22 cellular contexts compared by ENCODE assay signal in the genomic region with DNA sequence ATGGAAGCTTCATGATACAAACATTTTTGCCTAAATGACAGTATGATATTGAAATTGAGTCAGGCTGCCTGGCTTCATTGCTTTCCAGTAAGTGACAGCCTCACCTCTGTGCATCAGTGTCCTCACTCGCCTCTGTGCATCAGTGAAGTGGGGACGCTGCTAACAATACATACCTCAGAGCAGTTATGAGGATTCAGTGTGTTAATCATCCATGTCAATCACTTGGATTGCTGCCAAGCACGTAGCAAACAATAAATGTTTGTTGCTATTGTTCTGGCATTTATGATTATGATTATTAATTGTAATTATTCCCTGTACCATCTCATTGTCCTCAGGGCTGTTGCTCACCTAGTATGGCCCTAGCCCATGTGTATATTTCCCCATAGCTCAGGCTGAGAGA. TPM values are rescaled to one million over a fixed set of nuclear protein-coding genes. Genes with fewer than 3 reads are reported as not detected.
DNase-seq lines count a peak whose midpoint lies in the region; ATAC-seq and TF ChIP-seq lines count a peak whose summit lies in the region.
"Had no signal": no experiment of that assay in that cellular context is flagged by ENCODE, and none has a peak within 500 bp of the region (broad histone marks: within the 10 kb centered on the region; RNA-seq: fewer than 3 reads in every experiment).

No MANE protein-coding gene starts in this region.

- H3K4me1 ChIP-seq in right cardiac atrium (ENCODE audit: control insufficient read depth, insufficient read depth, low read length) (peaks cover 11% of the 10 kb centered on the region), uterus (peaks cover 0 to 11% of the 10 kb centered on the region in 2 donors), mucosa of descending colon (ENCODE audit: low read depth) (peaks cover 7% of the 10 kb centered on the region)
- H3K4me1 ChIP-seq in effector memory CD4-positive, alpha-beta T cell (ENCODE audit: control insufficient read depth, insufficient read depth, low read length, poor library complexity, severe bottlenecking): peaks cover 3% of the 10 kb centered on the region
- H3K4me1 ChIP-seq: prostate gland had no signal

- peak overlapping the region; percentile 33 for H3K27ac Mint-ChIP-seq in glutamatergic neuron (ENCODE audit: unreplicated experiment)
- H3K27ac Mint-ChIP-seq: T-cell had no signal

- H3K9me3 Mint-ChIP-seq in glutamatergic neuron (ENCODE audit: unreplicated experiment): peaks cover 3% of the 10 kb centered on the region
- H3K9me3 Mint-ChIP-seq: naive B cell, T-cell had no signal

- no peaks in the 10 kb centered on the region for H3K9me3 ChIP-seq in right cardiac atrium (ENCODE audit: control insufficient read depth, low read length)
- no peaks in the 10 kb centered on the region for H3K9me3 ChIP-seq in uterus
- no peaks in the 10 kb centered on the region for H3K9me3 ChIP-seq in mucosa of descending colon
- no peaks in the 10 kb centered on the region for H3K9me3 ChIP-seq in effector memory CD4-positive, alpha-beta T cell (ENCODE audit: control insufficient read depth, low read length)
- H3K9me3 ChIP-seq: prostate gland, thoracic aorta had no signal

- intact Hi-C loops in right cardiac atrium (cut with DNase I): no loop called here
- intact Hi-C loops in cardiac septum (cut with DNase I): no loop called here
- intact Hi-C loops in uterus (cut with DNase I; ENCODE audit: low total_unique reads): no loop called here
- intact Hi-C loops in mucosa of descending colon (cut with DNase I, micrococcal nuclease): no loop called here

- no peak for TF ChIP-seq POLR2A in uterus (IDR thresholded peaks at IDR 0.05)

- H3K4me1 Mint-ChIP-seq in glutamatergic neuron (ENCODE audit: low read depth, unreplicated experiment): peaks cover 6% of the 10 kb centered on the region

- WGBS in right cardiac atrium: 44% methylated on average over 3 of the region's 3 CpGs

- ATAC-seq in right cardiac atrium (no peak), mucosa of descending colon (no peak)
- ATAC-seq: HCT116; left lobe of liver; stimulated activated naive CD8-positive, alpha-beta T cell treated with anti-CD3 and anti-CD28 coated beads, Interleukin-15, Interleukin-2, amounts not matched to agents 100 U/mL and 50 U/mL, for 24 hours; T-cell had no signal

- H3K27ac ChIP-seq in right cardiac atrium (ENCODE audit: low read length) (peak overlapping the region; percentile 24), uterus (peak overlapping the region; percentile 67 to 96)
- H3K27ac ChIP-seq in effector memory CD4-positive, alpha-beta T cell (ENCODE audit: insufficient read depth, low read length, poor library complexity, severe bottlenecking): no peak overlapping the region
- H3K27ac ChIP-seq: 22Rv1, hepatocyte, prostate gland had no signal

- H3K4me3 Mint-ChIP-seq in glutamatergic neuron (ENCODE audit: unreplicated experiment): no peak overlapping the region
- H3K4me3 Mint-ChIP-seq: naive B cell, T-cell had no signal

- no peaks in the 10 kb centered on the region for H3K27me3 ChIP-seq in right cardiac atrium (ENCODE audit: control insufficient read depth, insufficient read depth)
- no peaks in the 10 kb centered on the region for H3K27me3 ChIP-seq in uterus
- H3K27me3 ChIP-seq in effector memory CD4-positive, alpha-beta T cell (replicated peaks; ENCODE audit: control insufficient read depth, insufficient read depth, low read length, poor library complexity, severe bottlenecking): no peaks in the 10 kb centered on the region
- H3K27me3 ChIP-seq: hepatocyte had no signal

- peaks cover 4% of the 10 kb centered on the region for H3K36me3 Mint-ChIP-seq in glutamatergic neuron (ENCODE audit: unreplicated experiment)

- peak in 2 of 3 experiments; percentile 4 to 64 for DNase-seq in NCI-H1417 (lab: John Stamatoyannopoulos, UW)
- DNase-seq in NCI-H1417 treated with DMSO at 0.1 percent for 48 hours (lab: John Stamatoyannopoulos, UW): no peak
- DNase-seq in right cardiac atrium: no peak
- no peak for DNase-seq in cardiac septum (ENCODE audit: low spot score)
- no peak for DNase-seq in glutamatergic neuron
- DNase-seq in uterus: no peak
- no peak for DNase-seq in mucosa of descending colon
- DNase-seq in effector memory CD4-positive, alpha-beta T cell: no peak
- DNase-seq: activated CD4-positive, CD25-positive, alpha-beta regulatory T cell; activated effector memory CD4-positive, alpha-beta T cell treated with anti-CD3 and anti-CD28 coated beads, Interleukin-2, amount 50 U/mL, for 16 hours; activated T-cell treated with anti-CD3 and anti-CD28 coated beads for 4 hours; cerebellar nuclear complex; naive B cell; NK-92 treated with Interleukin-12 subunit alpha and Interleukin-12 subunit beta, amount 100 ng/mL, for 24 hours; stimulated activated naive CD8-positive, alpha-beta T cell treated with anti-CD3 and anti-CD28 coated beads, Interleukin-15, Interleukin-2, amounts not matched to agents 100 U/mL and 50 U/mL, for 24 hours; T-cell had no signal

- H3K36me3 ChIP-seq in uterus (no peaks in the 10 kb centered on the region), mucosa of descending colon (ENCODE audit: low read depth) (peaks cover 13% of the 10 kb centered on the region)
- H3K36me3 ChIP-seq in effector memory CD4-positive, alpha-beta T cell (ENCODE audit: control insufficient read depth, insufficient read depth, low read length): peaks cover 64% of the 10 kb centered on the region

- no peak for TF ChIP-seq CTCF in glutamatergic neuron (IDR thresholded peaks at IDR 0.05; ENCODE audit: partially characterized antibody, unreplicated experiment)
- no peak for TF ChIP-seq CTCF in uterus (IDR thresholded peaks at IDR 0.05)
- no peak for TF ChIP-seq CTCF in mucosa of descending colon (IDR thresholded peaks at IDR 0.05)

- no peaks in the 10 kb centered on the region for H3K27me3 Mint-ChIP-seq in glutamatergic neuron (ENCODE audit: unreplicated experiment)
- H3K27me3 Mint-ChIP-seq: naive B cell, T-cell had no signal

- H3K4me3 ChIP-seq in right cardiac atrium (ENCODE audit: low read length): no peak overlapping the region
- H3K4me3 ChIP-seq in uterus: no peak overlapping the region
- H3K4me3 ChIP-seq in mucosa of descending colon: no peak overlapping the region
- H3K4me3 ChIP-seq in effector memory CD4-positive, alpha-beta T cell (ENCODE audit: insufficient read depth, low read depth, low read length, poor library complexity, severe bottlenecking): no peak overlapping the region
- H3K4me3 ChIP-seq: hepatocyte, prostate gland, thoracic aorta had no signal

RNA-seq across cellular contexts. Expression of a gene that starts 8.8 kb away (rescaled TPM):
- total RNA-seq in right cardiac atrium: 100 to 1,000 TPM; 370 to 446 (median 409) TPM
- polyA plus RNA-seq in right cardiac atrium: 235 TPM
- 466 TPM for total RNA-seq in cardiac septum
- total RNA-seq in glutamatergic neuron (ENCODE audit: unreplicated experiment): 311 TPM
- 100 to 1,000 TPM in 2 of 4 donors, 10 to 100 TPM in 2; 38.5 to 223 (median 134) TPM for total RNA-seq in uterus
- total RNA-seq in mucosa of descending colon: 100 to 1,000 TPM; 212 to 274 (median 273) TPM

RNA-seq across cellular contexts. Expression of a gene that starts 27.3 kb away (rescaled TPM):
- 1 to 10 TPM; 5.6 to 9.4 (median 8.6) TPM for total RNA-seq in right cardiac atrium
- 3.4 TPM for polyA plus RNA-seq in right cardiac atrium
- total RNA-seq in cardiac septum: 5.9 TPM
- total RNA-seq in glutamatergic neuron (ENCODE audit: unreplicated experiment): 29.7 TPM
- total RNA-seq in uterus: 10 to 100 TPM in 3 of 4 donors, 1 to 10 TPM in 1; 6.1 to 31.5 (median 20.3) TPM
- total RNA-seq in mucosa of descending colon: 10 to 100 TPM in 2 of 3 donors, 1 to 10 TPM in 1; 9.1 to 16.6 (median 11.1) TPM

RNA-seq across cellular contexts. Expression of a gene that starts 58.9 kb away (rescaled TPM):
- total RNA-seq in right cardiac atrium: 1 to 10 TPM; 5.7 to 8.2 (median 6.6) TPM
- polyA plus RNA-seq in right cardiac atrium: 1.6 TPM
- total RNA-seq in cardiac septum: 4.3 TPM
- 22.5 TPM for total RNA-seq in glutamatergic neuron (ENCODE audit: unreplicated experiment)
- total RNA-seq in uterus: 10 to 100 TPM in 3 of 4 donors, 1 to 10 TPM in 1; 2.4 to 27.2 (median 17.6) TPM
- total RNA-seq in mucosa of descending colon: 10 to 100 TPM in 2 of 3 donors, 1 to 10 TPM in 1; 5.5 to 13.4 (median 11.1) TPM

Comparison
In these comparisons a context has a peak if more than half of its experiments do, and no peak if none do; other contexts are left out.
1. DNase-seq: peak in NCI-H1417 (2 of 3); none in NCI-H1417 treated with DMSO at 0.1 percent for 48 hours (single experiment), right cardiac atrium (0 of 3), cardiac septum (single experiment), glutamatergic neuron (single experiment), uterus (0 of 2), mucosa of descending colon (0 of 3) and effector memory CD4-positive, alpha-beta T cell (0 of 3).